ENCODE assay signal across 8 cellular contexts in genomic region chr5:143403357-143403606, GRCh38. TPM values are rescaled to one million over a fixed set of nuclear protein-coding genes. Genes with fewer than 3 reads are reported as not detected.
DNase-seq lines count a peak whose midpoint lies in the region; ATAC-seq and TF ChIP-seq lines count a peak whose summit lies in the region.

No MANE protein-coding gene starts in this region.

- peak in 1 of 7 experiments; percentile 2 for TF ChIP-seq CTCF in stomach (IDR thresholded peaks at IDR 0.05)

- peak overlapping the region; percentile 68 to 92 (median 78) for H3K4me3 ChIP-seq in stomach

- H3K9me3 ChIP-seq in stomach = no peaks in the 10 kb centered on the region

- intact Hi-C loops in stomach (cut with DNase I; ENCODE audit: low total_unique reads) = loop anchor here (10.0 kb wide), 1 partner anchor 388 kb away; no protein-coding TSS in a partner anchor

- peak overlapping the region; percentile 87 for H3K4me3 Mint-ChIP-seq in activated naive CD8-positive, alpha-beta T cell treated with anti-CD3 and anti-CD28 coated beads, Interleukin-2, amount 10 ng/mL, durations not matched to agents 7 days and 5 days
- peak overlapping the region; percentile 67 to 95 (median 91) for H3K4me3 Mint-ChIP-seq in immature natural killer cell

- peak overlapping the region; percentile 92 to 100 (median 99) for H3K27ac ChIP-seq in stomach

- H3K27me3 ChIP-seq in stomach = no peaks in the 10 kb centered on the region

- peak; percentile 34 for DNase-seq in NCI-H510A treated with DMSO at 0.1 percent for 48 hours (lab: John Stamatoyannopoulos, UW)
- no peak for DNase-seq in NCI-H510A (lab: John Stamatoyannopoulos, UW)
- DNase-seq in activated naive CD8-positive, alpha-beta T cell treated with anti-CD3 and anti-CD28 coated beads, Interleukin-2, amount 10 ng/mL, durations not matched to agents 7 days and 5 days = no peak
- no peak for DNase-seq in immature natural killer cell
- DNase-seq in stomach = no peak
- DNase-seq in GM19240 (ENCODE audit: insufficient read length, low spot score) = no peak
- DNase-seq in NK-92 (lab: John Stamatoyannopoulos, UW; ENCODE audit: unreplicated experiment) = no peak

- peak overlapping the region; percentile 85 for H3K27ac Mint-ChIP-seq in activated naive CD8-positive, alpha-beta T cell treated with anti-CD3 and anti-CD28 coated beads, Interleukin-2, amount 10 ng/mL, durations not matched to agents 7 days and 5 days
- H3K27ac Mint-ChIP-seq in immature natural killer cell = peak overlapping the region in 4 of 6 donors; percentile 44 to 84 (median 76)

- H3K4me1 ChIP-seq in stomach = peaks cover 3 to 38% (median 28%) of the 10 kb centered on the region in 4 donors

- peaks cover 0 to 9% (median 0%) of the 10 kb centered on the region in 4 donors for H3K36me3 ChIP-seq in stomach

- peaks cover 28% of the 10 kb centered on the region for H3K36me3 Mint-ChIP-seq in activated naive CD8-positive, alpha-beta T cell treated with anti-CD3 and anti-CD28 coated beads, Interleukin-2, amount 10 ng/mL, durations not matched to agents 7 days and 5 days
- H3K36me3 Mint-ChIP-seq in immature natural killer cell = peaks cover 15 to 24% (median 20%) of the 10 kb centered on the region in 3 donors

- TF ChIP-seq POLR2A in stomach (IDR thresholded peaks at IDR 0.05) = no peak

- ATAC-seq in HG03097 (IDR thresholded peaks at IDR 0.05; ENCODE audit: low FRiP score, unreplicated experiment) = peak; percentile 15
- peak; percentile 4 for ATAC-seq in activated naive CD8-positive, alpha-beta T cell treated with anti-CD3 and anti-CD28 coated beads, Interleukin-2, amount 10 ng/mL, durations not matched to agents 7 days and 5 days (ENCODE audit: low read depth)

- no peaks in the 10 kb centered on the region for H3K27me3 Mint-ChIP-seq in activated naive CD8-positive, alpha-beta T cell treated with anti-CD3 and anti-CD28 coated beads, Interleukin-2, amount 10 ng/mL, durations not matched to agents 7 days and 5 days
- H3K27me3 Mint-ChIP-seq in immature natural killer cell (ENCODE audit: low read depth in 3 of 3) = peaks cover 14 to 32% (median 20%) of the 10 kb centered on the region in 3 donors

- TF ChIP-seq EP300 in stomach (IDR thresholded peaks at IDR 0.05) = no peak

- peaks cover 51% of the 10 kb centered on the region for H3K4me1 Mint-ChIP-seq in activated naive CD8-positive, alpha-beta T cell treated with anti-CD3 and anti-CD28 coated beads, Interleukin-2, amount 10 ng/mL, durations not matched to agents 7 days and 5 days
- peaks cover 51 to 63% of the 10 kb centered on the region in 2 donors for H3K4me1 Mint-ChIP-seq in immature natural killer cell

- WGBS in stomach, 5 donors = 0 to 1% (median 0%) methylated on average over 21 to 29 of the region's 29 CpGs

- POLR2A ChIA-PET in activated naive CD8-positive, alpha-beta T cell treated with anti-CD3 and anti-CD28 coated beads, Interleukin-2, amount 10 ng/mL, durations not matched to agents 7 days and 5 days (lab: Charles Lee) = interaction anchor here (0.6 to 3.0 kb wide), 24 partner anchors 10 to 767 kb away, joined by 3 to 80 read pairs (median 4); partner anchors contain the start of genes KCTD16 and YIPF5

- H3K9me3 Mint-ChIP-seq in activated naive CD8-positive, alpha-beta T cell treated with anti-CD3 and anti-CD28 coated beads, Interleukin-2, amount 10 ng/mL, durations not matched to agents 7 days and 5 days = peaks cover 2% of the 10 kb centered on the region
- H3K9me3 Mint-ChIP-seq in immature natural killer cell = no peaks in the 10 kb centered on the region

RNA-seq across cellular contexts. Expression of gene NR3C1, which starts 0.2 kb away (rescaled TPM):
- total RNA-seq in activated naive CD8-positive, alpha-beta T cell treated with anti-CD3 and anti-CD28 coated beads, Interleukin-2, amount 10 ng/mL, durations not matched to agents 7 days and 5 days = 100 to 1,000 TPM in 1 of 2 experiments, 10 to 100 TPM in 1; 95.5 to 102 TPM
- polyA plus RNA-seq in immature natural killer cell (100 to 1,000 TPM in 1 of 3 donors, 10 to 100 TPM in 2; 87.3 to 142 (median 92.6) TPM), stomach (10 to 100 TPM; 11.5 to 18.6 (median 12.9) TPM)
- 10 to 100 TPM in 4 of 5 donors, 1 to 10 TPM in 1; 6.4 to 82.8 (median 52.6) TPM for total RNA-seq in stomach
